In the genomic region with DNA sequence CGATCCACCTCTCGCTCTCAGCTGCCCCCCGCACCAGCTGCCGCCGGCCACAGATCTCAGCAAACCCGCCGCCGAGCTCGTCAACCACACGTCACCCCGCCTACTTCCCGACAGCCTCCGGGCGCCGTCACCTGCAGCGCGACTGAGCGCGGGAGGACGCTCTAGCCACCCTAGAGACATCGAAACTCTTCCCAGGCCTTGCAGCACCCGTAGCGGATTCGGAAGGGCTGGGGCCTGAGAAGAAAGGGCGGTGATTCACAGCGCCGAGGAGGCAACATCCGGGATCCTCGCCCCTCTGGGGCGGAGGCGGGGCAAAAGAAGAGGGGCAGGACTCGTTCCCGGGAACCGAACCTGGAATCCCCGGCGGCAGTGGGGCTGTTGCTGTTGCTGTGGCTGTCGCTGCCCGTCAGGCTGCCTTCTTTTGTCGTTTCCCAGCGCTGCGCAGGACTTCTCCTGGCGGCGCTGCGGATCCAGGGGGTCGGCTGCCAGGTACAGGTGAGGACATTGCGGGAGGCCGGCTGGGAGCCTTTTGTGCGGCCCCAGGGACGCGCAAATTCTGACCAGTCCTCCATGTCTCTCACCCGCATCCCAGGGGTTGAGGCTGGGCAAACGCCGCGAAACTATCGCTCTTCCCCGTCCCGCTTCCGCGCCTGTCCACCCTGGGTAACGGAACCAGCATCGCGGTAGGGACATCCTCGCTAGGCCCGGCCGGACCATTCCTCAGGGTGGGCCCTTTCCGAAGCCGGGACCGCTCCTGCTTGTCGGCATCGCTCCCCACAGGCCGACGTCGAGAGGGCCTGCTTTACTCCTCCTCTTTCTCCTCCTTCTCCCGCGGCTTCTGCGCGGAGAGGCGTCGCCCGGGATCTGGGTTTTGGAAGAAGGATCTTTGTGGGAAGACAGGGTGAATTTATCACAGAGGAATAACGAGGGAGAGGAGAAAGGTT, we compare ENCODE assay signal across 1 cellular context.
TF ChIP-seq lines count a peak whose summit lies in the region.

A gene (plus strand): TSS at position 331 of the 944 bp plus-strand sequence. CDS start 9,443 bp downstream, outside the sequence.
A gene with protein sequence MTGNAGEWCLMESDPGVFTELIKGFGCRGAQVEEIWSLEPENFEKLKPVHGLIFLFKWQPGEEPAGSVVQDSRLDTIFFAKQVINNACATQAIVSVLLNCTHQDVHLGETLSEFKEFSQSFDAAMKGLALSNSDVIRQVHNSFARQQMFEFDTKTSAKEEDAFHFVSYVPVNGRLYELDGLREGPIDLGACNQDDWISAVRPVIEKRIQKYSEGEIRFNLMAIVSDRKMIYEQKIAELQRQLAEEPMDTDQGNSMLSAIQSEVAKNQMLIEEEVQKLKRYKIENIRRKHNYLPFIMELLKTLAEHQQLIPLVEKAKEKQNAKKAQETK (minus strand): TSS at position 79 of the 944 bp plus-strand sequence. CDS start 100 bp downstream, outside the sequence.

TF ChIP-seq in K562, 482 proteins besides CTCF, POLR2A, EP300 and RAD21 (continued from another document and continues in another):
- TF ChIP-seq, protein P1, sequence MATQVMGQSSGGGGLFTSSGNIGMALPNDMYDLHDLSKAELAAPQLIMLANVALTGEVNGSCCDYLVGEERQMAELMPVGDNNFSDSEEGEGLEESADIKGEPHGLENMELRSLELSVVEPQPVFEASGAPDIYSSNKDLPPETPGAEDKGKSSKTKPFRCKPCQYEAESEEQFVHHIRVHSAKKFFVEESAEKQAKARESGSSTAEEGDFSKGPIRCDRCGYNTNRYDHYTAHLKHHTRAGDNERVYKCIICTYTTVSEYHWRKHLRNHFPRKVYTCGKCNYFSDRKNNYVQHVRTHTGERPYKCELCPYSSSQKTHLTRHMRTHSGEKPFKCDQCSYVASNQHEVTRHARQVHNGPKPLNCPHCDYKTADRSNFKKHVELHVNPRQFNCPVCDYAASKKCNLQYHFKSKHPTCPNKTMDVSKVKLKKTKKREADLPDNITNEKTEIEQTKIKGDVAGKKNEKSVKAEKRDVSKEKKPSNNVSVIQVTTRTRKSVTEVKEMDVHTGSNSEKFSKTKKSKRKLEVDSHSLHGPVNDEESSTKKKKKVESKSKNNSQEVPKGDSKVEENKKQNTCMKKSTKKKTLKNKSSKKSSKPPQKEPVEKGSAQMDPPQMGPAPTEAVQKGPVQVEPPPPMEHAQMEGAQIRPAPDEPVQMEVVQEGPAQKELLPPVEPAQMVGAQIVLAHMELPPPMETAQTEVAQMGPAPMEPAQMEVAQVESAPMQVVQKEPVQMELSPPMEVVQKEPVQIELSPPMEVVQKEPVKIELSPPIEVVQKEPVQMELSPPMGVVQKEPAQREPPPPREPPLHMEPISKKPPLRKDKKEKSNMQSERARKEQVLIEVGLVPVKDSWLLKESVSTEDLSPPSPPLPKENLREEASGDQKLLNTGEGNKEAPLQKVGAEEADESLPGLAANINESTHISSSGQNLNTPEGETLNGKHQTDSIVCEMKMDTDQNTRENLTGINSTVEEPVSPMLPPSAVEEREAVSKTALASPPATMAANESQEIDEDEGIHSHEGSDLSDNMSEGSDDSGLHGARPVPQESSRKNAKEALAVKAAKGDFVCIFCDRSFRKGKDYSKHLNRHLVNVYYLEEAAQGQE (CRISPR knock-in tag; IDR thresholded peaks at IDR 0.05; ENCODE audit: low read depth), result peak; percentile 59; the same call in 1 of the 2 replicates
- TF ChIP-seq HIVEP1 (CRISPR knock-in tag; IDR thresholded peaks at IDR 0.05) (no peak), MCM7 (IDR thresholded peaks at IDR 0.05) (no peak), SIN3B (IDR thresholded peaks at IDR 0.05; ENCODE audit: low read depth) (peak; percentile 78), SNIP1 (IDR thresholded peaks at IDR 0.05; ENCODE audit: low read depth) (peak; percentile 92), SIX5 (IDR thresholded peaks at IDR 0.05; ENCODE audit: borderline replicate concordance in 1 of 2, insufficient read depth in 1 of 2, low read depth in 1 of 2, low read length in 2 of 2) (peak; percentile 43 to 44; a peak in 3 of 4 replicates), NUFIP1 (IDR thresholded peaks at IDR 0.05; ENCODE audit: partially characterized antibody) (no peak), MTF1 (CRISPR knock-in tag; IDR thresholded peaks at IDR 0.05; ENCODE audit: borderline replicate concordance) (no peak), STAT5B (CRISPR knock-in tag; IDR thresholded peaks at IDR 0.05) (no peak), PHF8 (IDR thresholded peaks at IDR 0.05; ENCODE audit: borderline replicate concordance, low read length) (peak; percentile 88), ZNF41 (CRISPR knock-in tag; conservative IDR thresholded peaks at IDR 0.05) (0 out of 2 replicates have a peak, but pooled peaks have one; percentile 55), PHB (CRISPR knock-in tag; IDR thresholded peaks at IDR 0.05) (no peak), ZC3H8 (IDR thresholded peaks at IDR 0.05) (0 out of 2 replicates have a peak, but pooled peaks have one; percentile 20), KLF13 (tag; IDR thresholded peaks at IDR 0.05; ENCODE audit: borderline replicate concordance, low read depth) (peak; percentile 90), L3MBTL2 (IDR thresholded peaks at IDR 0.05) (peak; percentile 91), SIN3A (IDR thresholded peaks at IDR 0.05; ENCODE audit: borderline replicate concordance in 2 of 2, control insufficient read depth in 1 of 2, low read depth in 2 of 2, low read length in 2 of 2) (peak; percentile 90 to 93; a peak in 3 of 4 replicates), ZNF699 (CRISPR knock-in tag; IDR thresholded peaks at IDR 0.05; ENCODE audit: insufficient replicate concordance) (no peak), ZNF263 (CRISPR knock-in tag; IDR thresholded peaks at IDR 0.05; ENCODE audit: borderline replicate concordance) (peak; percentile 17; the same call in 1 of the 2 replicates), ETV6 (IDR thresholded peaks at IDR 0.05; ENCODE audit: borderline replicate concordance in 1 of 2, low read depth in 2 of 2, low read length in 1 of 2) (peak; percentile 34 to 77; a peak in 1 of 4 replicates), ETV6 (CRISPR knock-in tag; IDR thresholded peaks at IDR 0.05; ENCODE audit: borderline replicate concordance) (peak; percentile 93), POLR2G (IDR thresholded peaks at IDR 0.05; ENCODE audit: low read depth, low read length) (peak; percentile 98), GATA2 (CRISPR knock-in tag; IDR thresholded peaks at IDR 0.05) (no peak), MEF2D (tag; conservative IDR thresholded peaks at IDR 0.05; ENCODE audit: low read depth) (peak; percentile 17; the same call in 1 of the 2 replicates), ELF4 (CRISPR knock-in tag; IDR thresholded peaks at IDR 0.05) (peak; percentile 79; the same call in 1 of the 2 replicates), CREM (IDR thresholded peaks at IDR 0.05; ENCODE audit: low read depth) (peak; percentile 99)
- TF ChIP-seq, protein P2, sequence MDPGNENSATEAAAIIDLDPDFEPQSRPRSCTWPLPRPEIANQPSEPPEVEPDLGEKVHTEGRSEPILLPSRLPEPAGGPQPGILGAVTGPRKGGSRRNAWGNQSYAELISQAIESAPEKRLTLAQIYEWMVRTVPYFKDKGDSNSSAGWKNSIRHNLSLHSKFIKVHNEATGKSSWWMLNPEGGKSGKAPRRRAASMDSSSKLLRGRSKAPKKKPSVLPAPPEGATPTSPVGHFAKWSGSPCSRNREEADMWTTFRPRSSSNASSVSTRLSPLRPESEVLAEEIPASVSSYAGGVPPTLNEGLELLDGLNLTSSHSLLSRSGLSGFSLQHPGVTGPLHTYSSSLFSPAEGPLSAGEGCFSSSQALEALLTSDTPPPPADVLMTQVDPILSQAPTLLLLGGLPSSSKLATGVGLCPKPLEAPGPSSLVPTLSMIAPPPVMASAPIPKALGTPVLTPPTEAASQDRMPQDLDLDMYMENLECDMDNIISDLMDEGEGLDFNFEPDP (CRISPR knock-in tag; IDR thresholded peaks at IDR 0.05), result no peak
- TF ChIP-seq, protein P3, sequence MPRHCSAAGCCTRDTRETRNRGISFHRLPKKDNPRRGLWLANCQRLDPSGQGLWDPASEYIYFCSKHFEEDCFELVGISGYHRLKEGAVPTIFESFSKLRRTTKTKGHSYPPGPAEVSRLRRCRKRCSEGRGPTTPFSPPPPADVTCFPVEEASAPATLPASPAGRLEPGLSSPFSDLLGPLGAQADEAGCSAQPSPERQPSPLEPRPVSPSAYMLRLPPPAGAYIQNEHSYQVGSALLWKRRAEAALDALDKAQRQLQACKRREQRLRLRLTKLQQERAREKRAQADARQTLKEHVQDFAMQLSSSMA (CRISPR knock-in tag; IDR thresholded peaks at IDR 0.05), result 0 out of 2 replicates have a peak, but pooled peaks have one; percentile 18
- TF ChIP-seq, protein P4, sequence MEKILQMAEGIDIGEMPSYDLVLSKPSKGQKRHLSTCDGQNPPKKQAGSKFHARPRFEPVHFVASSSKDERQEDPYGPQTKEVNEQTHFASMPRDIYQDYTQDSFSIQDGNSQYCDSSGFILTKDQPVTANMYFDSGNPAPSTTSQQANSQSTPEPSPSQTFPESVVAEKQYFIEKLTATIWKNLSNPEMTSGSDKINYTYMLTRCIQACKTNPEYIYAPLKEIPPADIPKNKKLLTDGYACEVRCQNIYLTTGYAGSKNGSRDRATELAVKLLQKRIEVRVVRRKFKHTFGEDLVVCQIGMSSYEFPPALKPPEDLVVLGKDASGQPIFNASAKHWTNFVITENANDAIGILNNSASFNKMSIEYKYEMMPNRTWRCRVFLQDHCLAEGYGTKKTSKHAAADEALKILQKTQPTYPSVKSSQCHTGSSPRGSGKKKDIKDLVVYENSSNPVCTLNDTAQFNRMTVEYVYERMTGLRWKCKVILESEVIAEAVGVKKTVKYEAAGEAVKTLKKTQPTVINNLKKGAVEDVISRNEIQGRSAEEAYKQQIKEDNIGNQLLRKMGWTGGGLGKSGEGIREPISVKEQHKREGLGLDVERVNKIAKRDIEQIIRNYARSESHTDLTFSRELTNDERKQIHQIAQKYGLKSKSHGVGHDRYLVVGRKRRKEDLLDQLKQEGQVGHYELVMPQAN (IDR thresholded peaks at IDR 0.05; ENCODE audit: borderline replicate concordance), result peak; percentile 58
- TF ChIP-seq, protein P5, sequence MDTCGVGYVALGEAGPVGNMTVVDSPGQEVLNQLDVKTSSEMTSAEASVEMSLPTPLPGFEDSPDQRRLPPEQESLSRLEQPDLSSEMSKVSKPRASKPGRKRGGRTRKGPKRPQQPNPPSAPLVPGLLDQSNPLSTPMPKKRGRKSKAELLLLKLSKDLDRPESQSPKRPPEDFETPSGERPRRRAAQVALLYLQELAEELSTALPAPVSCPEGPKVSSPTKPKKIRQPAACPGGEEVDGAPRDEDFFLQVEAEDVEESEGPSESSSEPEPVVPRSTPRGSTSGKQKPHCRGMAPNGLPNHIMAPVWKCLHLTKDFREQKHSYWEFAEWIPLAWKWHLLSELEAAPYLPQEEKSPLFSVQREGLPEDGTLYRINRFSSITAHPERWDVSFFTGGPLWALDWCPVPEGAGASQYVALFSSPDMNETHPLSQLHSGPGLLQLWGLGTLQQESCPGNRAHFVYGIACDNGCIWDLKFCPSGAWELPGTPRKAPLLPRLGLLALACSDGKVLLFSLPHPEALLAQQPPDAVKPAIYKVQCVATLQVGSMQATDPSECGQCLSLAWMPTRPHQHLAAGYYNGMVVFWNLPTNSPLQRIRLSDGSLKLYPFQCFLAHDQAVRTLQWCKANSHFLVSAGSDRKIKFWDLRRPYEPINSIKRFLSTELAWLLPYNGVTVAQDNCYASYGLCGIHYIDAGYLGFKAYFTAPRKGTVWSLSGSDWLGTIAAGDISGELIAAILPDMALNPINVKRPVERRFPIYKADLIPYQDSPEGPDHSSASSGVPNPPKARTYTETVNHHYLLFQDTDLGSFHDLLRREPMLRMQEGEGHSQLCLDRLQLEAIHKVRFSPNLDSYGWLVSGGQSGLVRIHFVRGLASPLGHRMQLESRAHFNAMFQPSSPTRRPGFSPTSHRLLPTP (IDR thresholded peaks at IDR 0.05; ENCODE audit: borderline replicate concordance, extremely low read depth, insufficient read length), result peak; percentile 41
- TF ChIP-seq, protein P6, sequence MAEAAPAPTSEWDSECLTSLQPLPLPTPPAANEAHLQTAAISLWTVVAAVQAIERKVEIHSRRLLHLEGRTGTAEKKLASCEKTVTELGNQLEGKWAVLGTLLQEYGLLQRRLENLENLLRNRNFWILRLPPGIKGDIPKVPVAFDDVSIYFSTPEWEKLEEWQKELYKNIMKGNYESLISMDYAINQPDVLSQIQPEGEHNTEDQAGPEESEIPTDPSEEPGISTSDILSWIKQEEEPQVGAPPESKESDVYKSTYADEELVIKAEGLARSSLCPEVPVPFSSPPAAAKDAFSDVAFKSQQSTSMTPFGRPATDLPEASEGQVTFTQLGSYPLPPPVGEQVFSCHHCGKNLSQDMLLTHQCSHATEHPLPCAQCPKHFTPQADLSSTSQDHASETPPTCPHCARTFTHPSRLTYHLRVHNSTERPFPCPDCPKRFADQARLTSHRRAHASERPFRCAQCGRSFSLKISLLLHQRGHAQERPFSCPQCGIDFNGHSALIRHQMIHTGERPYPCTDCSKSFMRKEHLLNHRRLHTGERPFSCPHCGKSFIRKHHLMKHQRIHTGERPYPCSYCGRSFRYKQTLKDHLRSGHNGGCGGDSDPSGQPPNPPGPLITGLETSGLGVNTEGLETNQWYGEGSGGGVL (CRISPR knock-in tag; IDR thresholded peaks at IDR 0.05), result no peak
- TF ChIP-seq, protein P7, sequence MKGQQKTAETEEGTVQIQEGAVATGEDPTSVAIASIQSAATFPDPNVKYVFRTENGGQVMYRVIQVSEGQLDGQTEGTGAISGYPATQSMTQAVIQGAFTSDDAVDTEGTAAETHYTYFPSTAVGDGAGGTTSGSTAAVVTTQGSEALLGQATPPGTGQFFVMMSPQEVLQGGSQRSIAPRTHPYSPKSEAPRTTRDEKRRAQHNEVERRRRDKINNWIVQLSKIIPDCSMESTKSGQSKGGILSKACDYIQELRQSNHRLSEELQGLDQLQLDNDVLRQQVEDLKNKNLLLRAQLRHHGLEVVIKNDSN (CRISPR knock-in tag; IDR thresholded peaks at IDR 0.05), result peak; percentile 66; the same call in 1 of the 2 replicates
- TF ChIP-seq, protein P8, sequence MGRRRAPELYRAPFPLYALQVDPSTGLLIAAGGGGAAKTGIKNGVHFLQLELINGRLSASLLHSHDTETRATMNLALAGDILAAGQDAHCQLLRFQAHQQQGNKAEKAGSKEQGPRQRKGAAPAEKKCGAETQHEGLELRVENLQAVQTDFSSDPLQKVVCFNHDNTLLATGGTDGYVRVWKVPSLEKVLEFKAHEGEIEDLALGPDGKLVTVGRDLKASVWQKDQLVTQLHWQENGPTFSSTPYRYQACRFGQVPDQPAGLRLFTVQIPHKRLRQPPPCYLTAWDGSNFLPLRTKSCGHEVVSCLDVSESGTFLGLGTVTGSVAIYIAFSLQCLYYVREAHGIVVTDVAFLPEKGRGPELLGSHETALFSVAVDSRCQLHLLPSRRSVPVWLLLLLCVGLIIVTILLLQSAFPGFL (CRISPR knock-in tag; IDR thresholded peaks at IDR 0.05), result no peak
- TF ChIP-seq, protein P9, sequence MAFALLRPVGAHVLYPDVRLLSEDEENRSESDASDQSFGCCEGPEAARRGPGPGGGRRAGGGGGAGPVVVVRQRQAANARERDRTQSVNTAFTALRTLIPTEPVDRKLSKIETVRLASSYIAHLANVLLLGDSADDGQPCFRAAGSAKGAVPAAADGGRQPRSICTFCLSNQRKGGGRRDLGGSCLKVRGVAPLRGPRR (CRISPR knock-in tag; IDR thresholded peaks at IDR 0.05), result no peak
- TF ChIP-seq, protein P10, sequence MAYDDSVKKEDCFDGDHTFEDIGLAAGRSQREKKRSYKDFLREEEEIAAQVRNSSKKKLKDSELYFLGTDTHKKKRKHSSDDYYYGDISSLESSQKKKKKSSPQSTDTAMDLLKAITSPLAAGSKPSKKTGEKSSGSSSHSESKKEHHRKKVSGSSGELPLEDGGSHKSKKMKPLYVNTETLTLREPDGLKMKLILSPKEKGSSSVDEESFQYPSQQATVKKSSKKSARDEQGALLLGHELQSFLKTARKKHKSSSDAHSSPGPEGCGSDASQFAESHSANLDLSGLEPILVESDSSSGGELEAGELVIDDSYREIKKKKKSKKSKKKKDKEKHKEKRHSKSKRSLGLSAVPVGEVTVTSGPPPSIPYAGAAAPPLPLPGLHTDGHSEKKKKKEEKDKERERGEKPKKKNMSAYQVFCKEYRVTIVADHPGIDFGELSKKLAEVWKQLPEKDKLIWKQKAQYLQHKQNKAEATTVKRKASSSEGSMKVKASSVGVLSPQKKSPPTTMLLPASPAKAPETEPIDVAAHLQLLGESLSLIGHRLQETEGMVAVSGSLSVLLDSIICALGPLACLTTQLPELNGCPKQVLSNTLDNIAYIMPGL (CRISPR knock-in tag; IDR thresholded peaks at IDR 0.05), result peak; percentile 52; the same call in 1 of the 2 replicates
